Comparison of ENCODE assay signal across 10 cellular contexts in genomic region chr12:92108651-92109050, GRCh38. TPM values are rescaled to one million over a fixed set of nuclear protein-coding genes. Genes with fewer than 3 reads are reported as not detected.
DNase-seq lines count a peak whose midpoint lies in the region; ATAC-seq and TF ChIP-seq lines count a peak whose summit lies in the region.
"Had no signal": no experiment of that assay in that cellular context is flagged by ENCODE, and none has a peak within 500 bp of the region (broad histone marks: within the 10 kb centered on the region; RNA-seq: fewer than 3 reads in every experiment).

No MANE protein-coding gene starts in this region.

- no peak for DNase-seq in activated naive CD4-positive, alpha-beta T cell treated with anti-CD3 and anti-CD28 coated beads, Interleukin-2, amount 50 U/mL, for 72 hours (ENCODE audit: low spot score in 2 of 2)
- DNase-seq in activated naive CD4-positive, alpha-beta T cell treated with Interleukin-2 at 50 U/mL for 16 hours = no peak
- DNase-seq in NOMO-1 treated with DMSO at 0.1 percent for 48 hours (lab: John Stamatoyannopoulos, UW; ENCODE audit: unreplicated experiment) = peak; percentile 76
- peak; percentile 61 for DNase-seq in superior temporal gyrus (ENCODE audit: extremely low spot score)
- DNase-seq in central memory CD4-positive, alpha-beta T cell = no peak
- no peak for DNase-seq in Calu3
- DNase-seq: DMS79 had no signal

- H3K9me3 ChIP-seq in gastroesophageal sphincter = no peaks in the 10 kb centered on the region

- H3K4me1 Mint-ChIP-seq in Calu3 (ENCODE audit: low read depth, unreplicated experiment) = peaks cover 43% of the 10 kb centered on the region

- H3K27ac ChIP-seq in gastroesophageal sphincter = no peak overlapping the region

- intact Hi-C loops in Calu3 (cut with micrococcal nuclease; ENCODE audit: unreplicated experiment) = no loop called here

- H3K9me3 Mint-ChIP-seq in activated naive CD4-positive, alpha-beta T cell treated with anti-CD3 and anti-CD28 coated beads, Interleukin-2, amount 50 U/mL, for 72 hours = no peaks in the 10 kb centered on the region
- H3K9me3 Mint-ChIP-seq in Calu3 (ENCODE audit: low read depth, unreplicated experiment) = no peaks in the 10 kb centered on the region
- H3K9me3 Mint-ChIP-seq: T-helper 1 cell treated with Interleukin-12 subunit alpha and Interleukin-12 subunit beta and Interleukin-4 antibody, amounts not matched to agents 30 μg/mL and 1 μg/mL, for 36 hours had no signal

- no peak overlapping the region for H3K4me3 Mint-ChIP-seq in Calu3 (ENCODE audit: low read depth, unreplicated experiment)
- H3K4me3 Mint-ChIP-seq: T-helper 1 cell treated with Interleukin-12 subunit alpha and Interleukin-12 subunit beta and Interleukin-4 antibody, amounts not matched to agents 30 μg/mL and 1 μg/mL, for 36 hours had no signal

- H3K36me3 ChIP-seq in gastroesophageal sphincter = no peaks in the 10 kb centered on the region

- no peaks in the 10 kb centered on the region for H3K27me3 Mint-ChIP-seq in Calu3 (ENCODE audit: unreplicated experiment)

- TF ChIP-seq CTCF in gastroesophageal sphincter (IDR thresholded peaks at IDR 0.05) (no peak), Calu3 (IDR thresholded peaks at IDR 0.05; ENCODE audit: unreplicated experiment) (no peak)

- no peak for TF ChIP-seq POLR2A in gastroesophageal sphincter (IDR thresholded peaks at IDR 0.05)

- H3K4me1 ChIP-seq in gastroesophageal sphincter = peaks cover 0 to 12% (median 0%) of the 10 kb centered on the region in 3 donors

- peak overlapping the region; percentile 81 to 88 for H3K27ac Mint-ChIP-seq in activated naive CD4-positive, alpha-beta T cell treated with anti-CD3 and anti-CD28 coated beads, Interleukin-2, amount 50 U/mL, for 72 hours
- H3K27ac Mint-ChIP-seq in Calu3 (ENCODE audit: unreplicated experiment) = no peak overlapping the region
- H3K27ac Mint-ChIP-seq: T-helper 1 cell treated with Interleukin-12 subunit alpha and Interleukin-12 subunit beta and Interleukin-4 antibody, amounts not matched to agents 30 μg/mL and 1 μg/mL, for 36 hours had no signal

- H3K36me3 Mint-ChIP-seq in activated naive CD4-positive, alpha-beta T cell treated with anti-CD3 and anti-CD28 coated beads, Interleukin-2, amount 50 U/mL, for 72 hours = no peaks in the 10 kb centered on the region
- no peaks in the 10 kb centered on the region for H3K36me3 Mint-ChIP-seq in Calu3 (ENCODE audit: insufficient read depth, unreplicated experiment)

- 36 to 58% methylated on average over 2 to 3 of the region's 3 CpGs for WGBS in gastroesophageal sphincter (ENCODE audit: low coverage in 1 of 2), 2 donors

- BruUV-seq in Calu3 (replicated peaks; lab: Mats Ljungman, UMichigan) = no TSS peak

- no peaks in the 10 kb centered on the region for H3K27me3 ChIP-seq in gastroesophageal sphincter

- TF ChIP-seq EP300 in gastroesophageal sphincter (IDR thresholded peaks at IDR 0.05) = no peak

- CTCF ChIA-PET in Calu3 (lab: Charles Lee) = no interaction called here

- no peak overlapping the region for H3K4me3 ChIP-seq in gastroesophageal sphincter

- ATAC-seq in activated naive CD4-positive, alpha-beta T cell treated with anti-CD3 and anti-CD28 coated beads, Interleukin-2, amount 50 U/mL, for 72 hours = no peak
- peak; percentile 50 for ATAC-seq in gastroesophageal sphincter
- ATAC-seq in HG02885 (IDR thresholded peaks at IDR 0.05; ENCODE audit: poor library complexity, unreplicated experiment) = no peak

RNA-seq across cellular contexts. Expression of gene BTG1, which starts 37.0 kb away (rescaled TPM):
- 100 to 1,000 TPM; 158 to 266 TPM for total RNA-seq in activated naive CD4-positive, alpha-beta T cell treated with anti-CD3 and anti-CD28 coated beads, Interleukin-2, amount 50 U/mL, for 72 hours
- total RNA-seq in gastroesophageal sphincter (10 to 100 TPM; 33.7 to 46.1 (median 42.7) TPM), Calu3 (2022) (123 and 131 TPM in 2 replicates)

Comparison
In these comparisons a context has a peak if more than half of its experiments do, and no peak if none do; other contexts are left out.
1. DNase-seq: peak in NOMO-1 treated with DMSO at 0.1 percent for 48 hours (single experiment) and superior temporal gyrus (single experiment); none in activated naive CD4-positive, alpha-beta T cell treated with anti-CD3 and anti-CD28 coated beads, Interleukin-2, amount 50 U/mL, for 72 hours (0 of 2), activated naive CD4-positive, alpha-beta T cell treated with Interleukin-2 at 50 U/mL for 16 hours (single experiment), central memory CD4-positive, alpha-beta T cell (single experiment) and Calu3 (single experiment).